ENCODE assay signal across 21 cellular contexts in the genomic region with DNA sequence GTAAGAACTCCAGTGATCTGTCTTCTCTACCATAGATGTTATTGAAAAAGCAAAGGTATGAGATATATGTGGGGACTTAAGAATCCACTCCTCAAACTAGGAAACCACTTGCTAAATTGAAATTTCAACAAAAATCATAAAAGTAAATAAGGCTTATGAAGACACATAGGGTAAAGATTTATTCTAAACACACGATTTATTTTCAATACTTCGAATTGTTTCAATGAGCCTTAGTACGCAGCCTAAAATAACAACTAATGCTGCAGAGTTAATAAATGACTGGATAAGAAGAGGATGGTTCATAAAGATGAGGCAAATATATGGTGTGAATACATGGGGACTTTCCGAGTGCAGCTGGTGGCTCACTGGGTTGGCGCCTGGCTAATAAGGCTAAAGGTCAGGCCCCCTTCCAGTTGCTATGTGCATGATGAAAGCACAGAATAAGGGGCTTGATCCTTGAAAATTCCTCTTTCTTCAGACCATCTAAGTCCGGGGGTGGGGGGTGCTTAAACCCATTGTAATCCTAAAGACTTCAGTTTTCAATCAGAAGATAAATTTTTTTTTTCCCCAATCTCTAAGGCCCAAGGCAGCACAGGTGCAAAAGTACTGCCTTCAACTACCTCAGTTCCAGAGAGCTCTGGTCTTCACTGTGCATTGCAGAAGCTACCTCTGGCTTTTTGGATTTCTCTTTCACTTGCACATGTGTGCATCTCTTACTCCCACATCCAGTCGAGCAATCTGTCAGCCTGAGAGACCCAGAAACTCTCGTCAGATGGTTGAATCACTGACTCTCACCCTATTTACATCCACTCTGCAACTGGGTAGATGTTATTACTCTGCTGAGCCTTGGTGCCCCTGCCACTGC.
"Had no signal": no experiment of that assay in that cellular context is flagged by ENCODE, and none has a peak within 500 bp of the region (broad histone marks: within the 10 kb centered on the region; RNA-seq: fewer than 3 reads in every experiment).

No MANE protein-coding gene starts in this region.

- H3K9me3 ChIP-seq: SK-N-SH had no signal

- H3K27ac ChIP-seq: HL-60, RWPE1 had no signal

- ATAC-seq: Panc1, PC-3 had no signal

- DNase-seq: KBM-7, MV-4-11, NCI-H1048, NCI-H1105, NCI-H1417, NCI-H1436 treated with DMSO at 0.1 percent for 48 hours, NCI-H1694, NCI-H187 treated with DMSO at 0.1 percent for 48 hours, NCI-H2029 treated with DMSO at 0.1 percent for 48 hours, NCI-H2171 treated with DMSO at 0.1 percent for 48 hours, NCI-H524, NCI-H526 treated with DMSO at 0.1 percent for 48 hours, NCI-H748 treated with DMSO at 0.1 percent for 48 hours, PC-3, SHP77, SK-N-SH, T-helper 1 cell had no signal

- FAIRE-seq: HTR-8/SVneo had no signal

- H3K9ac ChIP-seq: SK-N-SH had no signal

- H3K4me2 ChIP-seq: SK-N-SH had no signal
